ENCODE assay signal across 17 cellular contexts in genomic region chr17:3773511-3773910, GRCh38. TPM values are rescaled to one million over a fixed set of nuclear protein-coding genes. Genes with fewer than 3 reads are reported as not detected.
DNase-seq lines count a peak whose midpoint lies in the region; ATAC-seq and TF ChIP-seq lines count a peak whose summit lies in the region.
"Had no signal": no experiment of that assay in that cellular context is flagged by ENCODE, and none has a peak within 500 bp of the region (broad histone marks: within the 10 kb centered on the region; RNA-seq: fewer than 3 reads in every experiment).

No MANE protein-coding gene starts in this region.

- H3K4me3 Mint-ChIP-seq in stimulated activated memory B cell treated with anti-CD40 and anti-IgM and Interleukin-4, amounts not matched to agents 10 μg/mL and 1 μg/mL and 100 μg/mL, for 72 hours, result no peak overlapping the region

- H3K36me3 ChIP-seq in WERI-Rb-1, result no peaks in the 10 kb centered on the region
- H3K36me3 ChIP-seq: left lung, tibial nerve had no signal

- no peak overlapping the region for H3K27ac ChIP-seq in WERI-Rb-1
- H3K27ac ChIP-seq: left lung, tibial nerve had no signal

- TF ChIP-seq CTCF in HFF-Myc (IDR thresholded peaks at IDR 0.05; ENCODE audit: low read depth, low read length, missing control alignments) (no peak), fibroblast of the aortic adventitia (IDR thresholded peaks at IDR 0.05; ENCODE audit: insufficient read depth, low read length) (no peak), WERI-Rb-1 (IDR thresholded peaks at IDR 0.05; ENCODE audit: low read depth, low read length) (no peak)

- H3K27ac Mint-ChIP-seq in stimulated activated memory B cell treated with anti-CD40 and anti-IgM and Interleukin-4, amounts not matched to agents 10 μg/mL and 1 μg/mL and 100 μg/mL, for 72 hours, result peak overlapping the region; percentile 46

- H3K4me3 ChIP-seq in HFF-Myc (replicated peaks; ENCODE audit: low read depth, low read length) (no peak overlapping the region), fibroblast of the aortic adventitia (ENCODE audit: low read depth, low read length) (no peak overlapping the region), WERI-Rb-1 (ENCODE audit: low read depth, low read length) (no peak overlapping the region)
- H3K4me3 ChIP-seq: left lung, tibial nerve had no signal

- ATAC-seq in stimulated activated memory B cell treated with anti-CD40 and anti-IgM and Interleukin-4, amounts not matched to agents 10 μg/mL and 1 μg/mL and 100 μg/mL, for 72 hours, result no peak
- no peak for ATAC-seq in GM21367 (IDR thresholded peaks at IDR 0.05; ENCODE audit: unreplicated experiment)
- ATAC-seq: left lung; naive thymus-derived CD4-positive, alpha-beta T cell had no signal

- H3K27me3 ChIP-seq in WERI-Rb-1 (ENCODE audit: insufficient read depth, low read depth, severe bottlenecking), result no peaks in the 10 kb centered on the region
- H3K27me3 ChIP-seq: left lung, tibial nerve had no signal

- H3K9me3 ChIP-seq in WERI-Rb-1 (ENCODE audit: severe bottlenecking), result no peaks in the 10 kb centered on the region
- H3K9me3 ChIP-seq: left lung, tibial nerve had no signal

- peak; percentile 14 for DNase-seq in HFF-Myc (ENCODE audit: extremely low read depth, low read depth)
- DNase-seq in SW480 (ENCODE audit: low spot score), result peak; percentile 71
- peak; percentile 40 for DNase-seq in fibroblast of the aortic adventitia (ENCODE audit: low read depth)
- DNase-seq in WERI-Rb-1, result no peak
- no peak for DNase-seq in GDM1 (lab: John Stamatoyannopoulos, UW)
- DNase-seq: activated CD8-positive, alpha-beta memory T cell treated with anti-CD3 and anti-CD28 coated beads, Interleukin-2, amount 50 U/mL, for 48 hours; activated naive CD4-positive, alpha-beta T cell treated with anti-CD3 and anti-CD28 coated beads, Interleukin-2, amount 50 U/mL, for 16 hours; CD8-positive, alpha-beta memory T cell; naive thymus-derived CD4-positive, alpha-beta T cell; NCI-H1417; NCI-H2227 treated with DMSO at 0.1 percent for 48 hours; stimulated activated CD4-positive, alpha-beta T cell treated with anti-CD3 and anti-CD28 coated beads, Interleukin-2, amount 100 ng/mL, for 48 hours had no signal

- no peaks in the 10 kb centered on the region for H3K9me3 Mint-ChIP-seq in stimulated activated memory B cell treated with anti-CD40 and anti-IgM and Interleukin-4, amounts not matched to agents 10 μg/mL and 1 μg/mL and 100 μg/mL, for 72 hours
- H3K9me3 Mint-ChIP-seq: CD8-positive, alpha-beta memory T cell; central memory CD8-positive, alpha-beta T cell had no signal

- H3K36me3 Mint-ChIP-seq in stimulated activated memory B cell treated with anti-CD40 and anti-IgM and Interleukin-4, amounts not matched to agents 10 μg/mL and 1 μg/mL and 100 μg/mL, for 72 hours, result no peaks in the 10 kb centered on the region

- peaks cover 25% of the 10 kb centered on the region for H3K4me1 Mint-ChIP-seq in stimulated activated memory B cell treated with anti-CD40 and anti-IgM and Interleukin-4, amounts not matched to agents 10 μg/mL and 1 μg/mL and 100 μg/mL, for 72 hours

- H3K27me3 Mint-ChIP-seq in stimulated activated memory B cell treated with anti-CD40 and anti-IgM and Interleukin-4, amounts not matched to agents 10 μg/mL and 1 μg/mL and 100 μg/mL, for 72 hours, result no peaks in the 10 kb centered on the region
- H3K27me3 Mint-ChIP-seq: CD8-positive, alpha-beta memory T cell; central memory CD8-positive, alpha-beta T cell had no signal

RNA-seq across cellular contexts. Expression of gene ITGAE, which starts 27.5 kb away (rescaled TPM):
- 19.7 and 37.4 TPM in 2 replicates for total RNA-seq in fibroblast of the aortic adventitia (ENCODE audit: low replicate concordance)

RNA-seq across cellular contexts. Expression of gene HASPIN, which starts 49.8 kb away (rescaled TPM):
- 0.49 and 10.5 TPM in 2 replicates for total RNA-seq in fibroblast of the aortic adventitia (ENCODE audit: low replicate concordance)

Comparison
In these comparisons a context has a peak if more than half of its experiments do, and no peak if none do; other contexts are left out.
1. DNase-seq: peak in HFF-Myc (single experiment), SW480 (single experiment) and fibroblast of the aortic adventitia (single experiment); none in WERI-Rb-1 (single experiment) and GDM1 (single experiment).